28 cellular contexts compared by ENCODE assay signal in genomic region chr5:14599717-14600116, GRCh38.
"Had no signal": no experiment of that assay in that cellular context is flagged by ENCODE, and none has a peak within 500 bp of the region (broad histone marks: within the 10 kb centered on the region; RNA-seq: fewer than 3 reads in every experiment).

No MANE protein-coding gene starts in this region.

- H3K4me2 ChIP-seq: KMS-11, PC-9 had no signal

- H3K36me3 ChIP-seq: adrenal gland, breast epithelium had no signal

- H3K27me3 ChIP-seq: adrenal gland, body of pancreas, breast epithelium had no signal

- H2AFZ ChIP-seq: PC-9 had no signal

- H3K27ac ChIP-seq: adrenal gland, body of pancreas, breast epithelium, KMS-11, PC-9, RWPE1, WERI-Rb-1 had no signal

- H3K9ac ChIP-seq: KMS-11 had no signal

- DNase-seq: activated CD4-positive, alpha-beta memory T cell treated with anti-CD3 and anti-CD28 coated beads, Interleukin-2, amount 10 ng/mL, durations not matched to agents 7 days and 5 days; activated CD4-positive, alpha-beta T cell treated with anti-CD3 and anti-CD28 coated beads for 1 hour; activated CD4-positive, alpha-beta T cell treated with anti-CD3 and anti-CD28 coated beads for 48 hours; activated CD4-positive, CD25-positive, alpha-beta regulatory T cell; activated CD8-positive, alpha-beta memory T cell treated with anti-CD3 and anti-CD28 coated beads for 24 hours; activated CD8-positive, alpha-beta memory T cell treated with anti-CD3 and anti-CD28 coated beads, Interleukin-2, amount 10 ng/mL, durations not matched to agents 7 days and 5 days; activated CD8-positive, alpha-beta memory T cell treated with anti-CD3 and anti-CD28 coated beads, Interleukin-2, amount 50 U/mL, for 48 hours; activated gamma-delta T cell treated with Interleukin-2 at 50 U/mL for 16 hours; activated naive CD4-positive, alpha-beta T cell treated with anti-CD3 and anti-CD28 coated beads for 36 hours; activated T-cell treated with anti-CD3 and anti-CD28 coated beads, Interleukin-2, amount 50 U/mL, for 1 hour; body of pancreas; NCI-H1092 treated with DMSO at 0.1 percent for 48 hours; NCI-H1417; NCI-H187 treated with DMSO at 0.1 percent for 48 hours; NCI-H2081 treated with DMSO at 0.1 percent for 48 hours; NCI-H510A; NCI-H526; NCI-H748 treated with DMSO at 0.1 percent for 48 hours; PC-9; SIG-M5; T-helper 9 cell; WERI-Rb-1 had no signal

- H3K27me3 Mint-ChIP-seq: activated CD4-positive, alpha-beta memory T cell treated with anti-CD3 and anti-CD28 coated beads, Interleukin-2, amount 10 ng/mL, durations not matched to agents 7 days and 5 days; activated CD8-positive, alpha-beta memory T cell treated with anti-CD3 and anti-CD28 coated beads, Interleukin-2, amount 10 ng/mL, durations not matched to agents 7 days and 5 days had no signal

- H3K27ac Mint-ChIP-seq: activated CD4-positive, alpha-beta memory T cell treated with anti-CD3 and anti-CD28 coated beads, Interleukin-2, amount 10 ng/mL, durations not matched to agents 7 days and 5 days; activated CD8-positive, alpha-beta memory T cell treated with anti-CD3 and anti-CD28 coated beads, Interleukin-2, amount 10 ng/mL, durations not matched to agents 7 days and 5 days; activated naive CD4-positive, alpha-beta T cell treated with anti-CD3 and anti-CD28 coated beads for 36 hours; activated naive CD4-positive, alpha-beta T cell treated with anti-CD3 and anti-CD28 coated beads, Interleukin-2, amount 50 U/mL, for 72 hours had no signal

- H3K9me3 Mint-ChIP-seq: activated CD4-positive, alpha-beta memory T cell treated with anti-CD3 and anti-CD28 coated beads, Interleukin-2, amount 10 ng/mL, durations not matched to agents 7 days and 5 days; activated naive CD4-positive, alpha-beta T cell treated with anti-CD3 and anti-CD28 coated beads, Interleukin-2, amount 50 U/mL, for 72 hours had no signal

- H3K4me3 Mint-ChIP-seq: activated CD4-positive, alpha-beta memory T cell treated with anti-CD3 and anti-CD28 coated beads, Interleukin-2, amount 10 ng/mL, durations not matched to agents 7 days and 5 days; activated CD8-positive, alpha-beta memory T cell treated with anti-CD3 and anti-CD28 coated beads, Interleukin-2, amount 10 ng/mL, durations not matched to agents 7 days and 5 days; activated naive CD4-positive, alpha-beta T cell treated with anti-CD3 and anti-CD28 coated beads for 36 hours had no signal

- ATAC-seq: activated CD8-positive, alpha-beta memory T cell treated with anti-CD3 and anti-CD28 coated beads, Interleukin-2, amount 10 ng/mL, durations not matched to agents 7 days and 5 days; body of pancreas; Right ventricle myocardium inferior had no signal

- H3K4me3 ChIP-seq: adrenal gland, body of pancreas, breast epithelium, PC-9 had no signal

- H3K4me1 ChIP-seq: breast epithelium had no signal

- H3K9me3 ChIP-seq: adrenal gland, body of pancreas, breast epithelium had no signal
